ENCODE assay signal across 24 cellular contexts in genomic region chr2:200694071-200694470, GRCh38.
"Had no signal": no experiment of that assay in that cellular context is flagged by ENCODE, and none has a peak within 500 bp of the region (broad histone marks: within the 10 kb centered on the region; RNA-seq: fewer than 3 reads in every experiment).

No MANE protein-coding gene starts in this region.

- H3K9me3 ChIP-seq: left ventricle myocardium inferior, psoas muscle, right lobe of liver, stomach, suprapubic skin had no signal

- H3K4me1 ChIP-seq: psoas muscle, stomach, suprapubic skin had no signal

- H3K4me3 Mint-ChIP-seq: activated B cell treated with CpG ODN at 0.5 μM for 24 hours; activated CD4-positive, alpha-beta T cell treated with anti-CD3 and anti-CD28 coated beads for 36 hours; activated naive CD4-positive, alpha-beta T cell treated with anti-CD3 and anti-CD28 coated beads for 36 hours; activated naive CD8-positive, alpha-beta T cell treated with anti-CD3 and anti-CD28 coated beads, Interleukin-2, amount 10 ng/mL, durations not matched to agents 7 days and 5 days; dendritic cell treated with granulocyte-macrophage colony-stimulating factor and Interleukin-4, amounts not matched to agents 40 ng/mL and 50 ng/mL, for 4 days; immature natural killer cell; mesothelial cell of epicardium; naive thymus-derived CD8-positive, alpha-beta T cell; neural progenitor cell; stimulated activated memory B cell treated with anti-CD40 and anti-IgM and Interleukin-4, amounts not matched to agents 10 μg/mL and 1 μg/mL and 100 μg/mL, for 72 hours; T-helper 1 cell treated with Interleukin-12 subunit alpha and Interleukin-12 subunit beta and Interleukin-4 antibody, amounts not matched to agents 30 μg/mL and 1 μg/mL, for 36 hours; type B pancreatic cell had no signal

- H2AFZ ChIP-seq: neural progenitor cell had no signal

- H3K27ac Mint-ChIP-seq: activated B cell treated with CpG ODN at 0.5 μM for 24 hours; activated CD4-positive, alpha-beta T cell treated with anti-CD3 and anti-CD28 coated beads for 36 hours; activated naive CD4-positive, alpha-beta T cell treated with anti-CD3 and anti-CD28 coated beads for 36 hours; activated naive CD8-positive, alpha-beta T cell treated with anti-CD3 and anti-CD28 coated beads, Interleukin-2, amount 10 ng/mL, durations not matched to agents 7 days and 5 days; immature natural killer cell; mesothelial cell of epicardium; neural progenitor cell; stimulated activated memory B cell treated with anti-CD40 and anti-IgM and Interleukin-4, amounts not matched to agents 10 μg/mL and 1 μg/mL and 100 μg/mL, for 72 hours; T-helper 1 cell treated with Interleukin-12 subunit alpha and Interleukin-12 subunit beta and Interleukin-4 antibody, amounts not matched to agents 30 μg/mL and 1 μg/mL, for 36 hours; type B pancreatic cell had no signal

- H3K27ac ChIP-seq: neural progenitor cell, psoas muscle, right lobe of liver, stomach, suprapubic skin had no signal

- H3K27me3 ChIP-seq: neural progenitor cell, right lobe of liver, stomach, suprapubic skin had no signal

- H3K36me3 ChIP-seq: left ventricle myocardium inferior, neural progenitor cell, right lobe of liver, stomach, suprapubic skin had no signal

- H3K4me1 Mint-ChIP-seq: activated naive CD8-positive, alpha-beta T cell treated with anti-CD3 and anti-CD28 coated beads, Interleukin-2, amount 10 ng/mL, durations not matched to agents 7 days and 5 days; immature natural killer cell; mesothelial cell of epicardium; neural progenitor cell had no signal

- H3K27me3 Mint-ChIP-seq: dendritic cell treated with granulocyte-macrophage colony-stimulating factor and Interleukin-4, amounts not matched to agents 40 ng/mL and 50 ng/mL, for 4 days; stimulated activated memory B cell treated with anti-CD40 and anti-IgM and Interleukin-4, amounts not matched to agents 10 μg/mL and 1 μg/mL and 100 μg/mL, for 72 hours had no signal

- DNase-seq: activated B cell treated with CpG ODN at 0.5 μM for 24 hours; activated CD4-positive, alpha-beta T cell treated with anti-CD3 and anti-CD28 coated beads for 36 hours; activated CD4-positive, alpha-beta T cell treated with anti-CD3 and anti-CD28 coated beads, Interleukin-2, amount 50 U/mL, for 48 hours; activated naive CD4-positive, alpha-beta T cell treated with anti-CD3 and anti-CD28 coated beads for 36 hours; activated naive CD8-positive, alpha-beta T cell treated with anti-CD3 and anti-CD28 coated beads, Interleukin-2, amount 10 ng/mL, durations not matched to agents 7 days and 5 days; activated T-cell treated with anti-CD3 and anti-CD28 coated beads, Interleukin-2, amount 50 U/mL, for 48 hours; amygdala; effector CD4-positive, alpha-beta T cell; immature natural killer cell; left ventricle myocardium inferior; naive thymus-derived CD8-positive, alpha-beta T cell; psoas muscle; right lobe of liver; stimulated activated CD4-positive, alpha-beta T cell treated with anti-CD3 and anti-CD28 coated beads, Interleukin-2, amount 100 ng/mL, for 24 hours; stomach; T1000 had no signal

- H3K4me3 ChIP-seq: left ventricle myocardium inferior, neural progenitor cell, psoas muscle, right lobe of liver, skin epidermis, stomach, suprapubic skin had no signal

- H3K9ac ChIP-seq: neural progenitor cell had no signal

- H3K9me3 Mint-ChIP-seq: activated B cell treated with CpG ODN at 0.5 μM for 24 hours; activated naive CD4-positive, alpha-beta T cell treated with anti-CD3 and anti-CD28 coated beads for 36 hours; activated naive CD8-positive, alpha-beta T cell treated with anti-CD3 and anti-CD28 coated beads, Interleukin-2, amount 10 ng/mL, durations not matched to agents 7 days and 5 days; dendritic cell treated with granulocyte-macrophage colony-stimulating factor and Interleukin-4, amounts not matched to agents 40 ng/mL and 50 ng/mL, for 4 days; immature natural killer cell; mesothelial cell of epicardium; naive thymus-derived CD8-positive, alpha-beta T cell; neural progenitor cell; stimulated activated memory B cell treated with anti-CD40 and anti-IgM and Interleukin-4, amounts not matched to agents 10 μg/mL and 1 μg/mL and 100 μg/mL, for 72 hours; T-helper 1 cell treated with Interleukin-12 subunit alpha and Interleukin-12 subunit beta and Interleukin-4 antibody, amounts not matched to agents 30 μg/mL and 1 μg/mL, for 36 hours; type B pancreatic cell had no signal

- ATAC-seq: activated CD4-positive, alpha-beta T cell treated with anti-CD3 and anti-CD28 coated beads for 36 hours; naive thymus-derived CD8-positive, alpha-beta T cell; psoas muscle; right lobe of liver; stimulated activated memory B cell treated with anti-CD40 and anti-IgM and Interleukin-4, amounts not matched to agents 10 μg/mL and 1 μg/mL and 100 μg/mL, for 72 hours had no signal

- H3K4me2 ChIP-seq: neural progenitor cell had no signal
